7 cellular contexts compared by ENCODE assay signal in genomic region chr3:104628185-104628789, GRCh38.
A peak's percentile ranks its signal among the peaks of the same experiment; 100 is the strongest.
DNase-seq lines count a peak whose midpoint lies in the region; ATAC-seq and TF ChIP-seq lines count a peak whose summit lies in the region.

No MANE protein-coding gene starts in this region.

- no peak overlapping the region for H3K27ac ChIP-seq in body of pancreas
- H3K27ac ChIP-seq in lower lobe of right lung: no peak overlapping the region

- ATAC-seq in body of pancreas (peak; percentile 83), lower lobe of right lung (peak; percentile 68 to 86)

- no peaks in the 10 kb centered on the region for H3K9me3 Mint-ChIP-seq in activated CD4-positive, alpha-beta T cell treated with anti-CD3 and anti-CD28 coated beads, Interleukin-2, amount 10 ng/mL, durations not matched to agents 7 days and 5 days

- H3K4me1 Mint-ChIP-seq in activated CD4-positive, alpha-beta T cell treated with anti-CD3 and anti-CD28 coated beads, Interleukin-2, amount 10 ng/mL, durations not matched to agents 7 days and 5 days: no peaks in the 10 kb centered on the region

- H3K36me3 ChIP-seq in body of pancreas (replicated peaks in 1 of 2; ENCODE audit: insufficient read depth in 1 of 2, low read depth in 2 of 2): no peaks in the 10 kb centered on the region
- no peaks in the 10 kb centered on the region for H3K36me3 ChIP-seq in lower lobe of right lung

- intact Hi-C loops in body of pancreas (cut with DNase I) (no loop called here), lower lobe of right lung (cut with DNase I) (no loop called here)

- H3K27me3 ChIP-seq in body of pancreas (no peaks in the 10 kb centered on the region), lower lobe of right lung (ENCODE audit: low read depth) (no peaks in the 10 kb centered on the region)

- no peak for TF ChIP-seq POLR2A in body of pancreas (IDR thresholded peaks at IDR 0.05)

- H3K9me3 ChIP-seq in body of pancreas (peaks cover 0 to 6% (median 0%) of the 10 kb centered on the region in 3 donors), lower lobe of right lung (no peaks in the 10 kb centered on the region)

- CTCF ChIA-PET in activated CD4-positive, alpha-beta T cell treated with anti-CD3 and anti-CD28 coated beads, Interleukin-2, amount 10 ng/mL, durations not matched to agents 7 days and 5 days (lab: Charles Lee): no interaction called here

- POLR2A ChIA-PET in activated CD4-positive, alpha-beta T cell treated with anti-CD3 and anti-CD28 coated beads, Interleukin-2, amount 10 ng/mL, durations not matched to agents 7 days and 5 days (lab: Charles Lee): no interaction called here

- H3K4me1 ChIP-seq in body of pancreas (no peaks in the 10 kb centered on the region), lower lobe of right lung (no peaks in the 10 kb centered on the region)

- TF ChIP-seq CTCF in GM12873 (IDR thresholded peaks at IDR 0.05; ENCODE audit: insufficient read depth, low read depth, low read length, missing control alignments) (peak; percentile 58), HFF-Myc (IDR thresholded peaks at IDR 0.05; ENCODE audit: low read depth, low read length, missing control alignments) (peak; percentile 60), body of pancreas (IDR thresholded peaks at IDR 0.05) (peak in 6 of 7 experiments; percentile 58 to 75 (median 69)), lower lobe of right lung (IDR thresholded peaks at IDR 0.05) (peak; percentile 51)

- no peak overlapping the region for H3K27ac Mint-ChIP-seq in activated CD4-positive, alpha-beta T cell treated with anti-CD3 and anti-CD28 coated beads, Interleukin-2, amount 10 ng/mL, durations not matched to agents 7 days and 5 days

- no peaks in the 10 kb centered on the region for H3K36me3 Mint-ChIP-seq in activated CD4-positive, alpha-beta T cell treated with anti-CD3 and anti-CD28 coated beads, Interleukin-2, amount 10 ng/mL, durations not matched to agents 7 days and 5 days (ENCODE audit: low read depth)

- 33 to 38% methylated on average over 6 of the region's 6 CpGs for WGBS in body of pancreas, 2 donors

- DNase-seq in HFF-Myc (ENCODE audit: extremely low read depth, low read depth) (peak; percentile 37), NCI-H2029 (lab: John Stamatoyannopoulos, UW) (peak; percentile 14), body of pancreas (peak in 1 of 4 donors; percentile 33), lower lobe of right lung (no peak), HK-2 (ENCODE audit: unreplicated experiment) (no peak)
- no peak for DNase-seq in activated CD4-positive, alpha-beta T cell treated with anti-CD3 and anti-CD28 coated beads, Interleukin-2, amount 10 ng/mL, durations not matched to agents 7 days and 5 days

- H3K4me3 ChIP-seq in HFF-Myc (replicated peaks; ENCODE audit: low read depth, low read length): no peak overlapping the region
- H3K4me3 ChIP-seq in body of pancreas: no peak overlapping the region
- no peak overlapping the region for H3K4me3 ChIP-seq in lower lobe of right lung

- H3K27me3 Mint-ChIP-seq in activated CD4-positive, alpha-beta T cell treated with anti-CD3 and anti-CD28 coated beads, Interleukin-2, amount 10 ng/mL, durations not matched to agents 7 days and 5 days: no peaks in the 10 kb centered on the region

- no peak overlapping the region for H3K4me3 Mint-ChIP-seq in activated CD4-positive, alpha-beta T cell treated with anti-CD3 and anti-CD28 coated beads, Interleukin-2, amount 10 ng/mL, durations not matched to agents 7 days and 5 days

Comparison
In these comparisons a context has a peak if more than half of its experiments do, and no peak if none do; other contexts are left out.
1. DNase-seq: peak in HFF-Myc (single experiment) and NCI-H2029 (single experiment); none in lower lobe of right lung (single experiment), activated CD4-positive, alpha-beta T cell treated with anti-CD3 and anti-CD28 coated beads, Interleukin-2, amount 10 ng/mL, durations not matched to agents 7 days and 5 days (single experiment) and HK-2 (single experiment).
2. Peak in every context shown above with its lines, with median percentiles within 50 percentile points of each other: CTCF ChIP-seq.